8 cellular contexts compared by ENCODE assay signal in the genomic region with DNA sequence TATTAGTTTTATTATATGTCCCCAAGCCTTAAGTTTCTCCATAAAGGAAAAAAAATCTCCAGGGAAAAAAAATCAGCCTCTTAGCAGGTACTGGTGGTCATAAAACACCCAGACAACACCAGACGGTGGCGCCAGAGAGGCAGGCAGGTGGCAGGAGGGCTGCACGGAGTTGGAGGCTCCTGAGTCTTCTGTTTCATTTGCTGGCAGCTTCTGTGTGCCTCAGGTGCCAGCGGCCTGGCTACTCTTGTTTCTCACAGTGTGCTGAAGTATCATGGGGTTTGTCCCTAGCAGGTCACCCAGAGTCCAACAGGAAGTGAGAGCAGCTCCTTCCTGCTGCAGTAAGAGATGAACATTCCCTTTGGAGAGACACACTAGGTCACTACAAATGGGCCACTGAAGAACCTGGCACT.
DNase-seq lines count a peak whose midpoint lies in the region; ATAC-seq and TF ChIP-seq lines count a peak whose summit lies in the region.

No MANE protein-coding gene starts in this region.

- no peaks in the 10 kb centered on the region for H3K9me2 ChIP-seq in PC-3 (replicated peaks; ENCODE audit: low read length)

- H3K4me3 ChIP-seq in PC-3 (ENCODE audit: low read length): no peak overlapping the region

- peaks cover 18% of the 10 kb centered on the region for H3K4me1 ChIP-seq in PC-3 (ENCODE audit: insufficient read depth, low read length)

- no peak overlapping the region for H3K4me3 Mint-ChIP-seq in activated T-cell treated with anti-CD3 and anti-CD28 coated beads, Interleukin-2, amount 50 U/mL, for 24 hours
- H3K4me3 Mint-ChIP-seq in neural crest cell: no peak overlapping the region

- H3K9me3 ChIP-seq in PC-3 (ENCODE audit: low read length): no peaks in the 10 kb centered on the region

- no peaks in the 10 kb centered on the region for H3F3A ChIP-seq in PC-3 (ENCODE audit: low read length, unreplicated experiment)

- H3K9ac ChIP-seq in PC-3 (ENCODE audit: low read length): no peak overlapping the region

- H3K27ac ChIP-seq in PC-3 (ENCODE audit: low read length): 0 out of 2 replicates have a peak overlapping the region, but pooled peaks have one; percentile 7

- H3K4me1 Mint-ChIP-seq in activated T-cell treated with anti-CD3 and anti-CD28 coated beads, Interleukin-2, amount 50 U/mL, for 24 hours (ENCODE audit: low read depth): peaks cover 6% of the 10 kb centered on the region
- no peaks in the 10 kb centered on the region for H3K4me1 Mint-ChIP-seq in neural crest cell

- H3K36me3 Mint-ChIP-seq in activated T-cell treated with anti-CD3 and anti-CD28 coated beads, Interleukin-2, amount 50 U/mL, for 24 hours (ENCODE audit: low read depth): no peaks in the 10 kb centered on the region
- H3K36me3 Mint-ChIP-seq in neural crest cell (ENCODE audit: low read depth): no peaks in the 10 kb centered on the region

- DNase-seq in DMS53 (lab: John Stamatoyannopoulos, UW) (peak; percentile 99), PC-3 (peak; percentile 92), fibroblast of peridontal ligament (ENCODE audit: extremely low read depth) (peak; percentile 83), neural crest cell (ENCODE audit: low read depth, low spot score) (peak; percentile 95), stromal cell of bone marrow (ENCODE audit: low read depth) (peak; percentile 73)
- DNase-seq in activated T-cell treated with anti-CD3 and anti-CD28 coated beads, Interleukin-2, amount 50 U/mL, for 24 hours: peak; percentile 90

- ATAC-seq in GM21576 (IDR thresholded peaks at IDR 0.05; ENCODE audit: unreplicated experiment) (peak; percentile 84), PC-3 (peak; percentile 90)

- H3K27ac Mint-ChIP-seq in activated T-cell treated with anti-CD3 and anti-CD28 coated beads, Interleukin-2, amount 50 U/mL, for 24 hours: no peak overlapping the region
- no peak overlapping the region for H3K27ac Mint-ChIP-seq in neural crest cell (ENCODE audit: unreplicated experiment)

- no peaks in the 10 kb centered on the region for H3K27me3 ChIP-seq in PC-3 (ENCODE audit: low read length)

- no peak for TF ChIP-seq EP300 in Ishikawa (IDR thresholded peaks at IDR 0.05; ENCODE audit: borderline replicate concordance)

- 0 out of 2 replicates have a peak overlapping the region, but pooled peaks have one; percentile 41 for H2AFZ ChIP-seq in PC-3 (ENCODE audit: low read length)

- TF ChIP-seq CTCF in PC-3 (conservative IDR thresholded peaks at IDR 0.05; ENCODE audit: low read depth, low read length): peak; percentile 93
- TF ChIP-seq CTCF in neural crest cell (conservative IDR thresholded peaks at IDR 0.05): peak; percentile 94

- H3K9me3 Mint-ChIP-seq in activated T-cell treated with anti-CD3 and anti-CD28 coated beads, Interleukin-2, amount 50 U/mL, for 24 hours: no peaks in the 10 kb centered on the region
- no peaks in the 10 kb centered on the region for H3K9me3 Mint-ChIP-seq in neural crest cell

- no peaks in the 10 kb centered on the region for H3K79me2 ChIP-seq in PC-3 (ENCODE audit: low read length)

- intact Hi-C loops in PC-3 (cut with micrococcal nuclease): loop anchor here (1.0 kb wide), 2 partner anchors 123 to 199 kb away; no protein-coding TSS in a partner anchor

- H3K27me3 Mint-ChIP-seq in activated T-cell treated with anti-CD3 and anti-CD28 coated beads, Interleukin-2, amount 50 U/mL, for 24 hours: peaks cover 6% of the 10 kb centered on the region
- no peaks in the 10 kb centered on the region for H3K27me3 Mint-ChIP-seq in neural crest cell (ENCODE audit: low read depth)

- H3K36me3 ChIP-seq in PC-3 (ENCODE audit: low read depth, low read length): no peaks in the 10 kb centered on the region

- CTCF ChIA-PET in PC-3 (lab: Charles Lee): interaction anchor here (0.6 to 1.3 kb wide), 3 partner anchors 25 to 198 kb away, joined by 4 to 12 read pairs (median 9); no protein-coding TSS in a partner anchor

- BruUV-seq in PC-3 (replicated peaks; lab: Mats Ljungman, UMichigan): no TSS peak

- no peaks in the 10 kb centered on the region for H4K20me1 ChIP-seq in PC-3 (ENCODE audit: low read length)

- POLR2A ChIA-PET in PC-3 (lab: Charles Lee; ENCODE audit: unreplicated experiment): interaction anchor here (0.7 to 1.4 kb wide), 2 partner anchors 123 to 199 kb away, joined by 5 to 20 read pairs; a partner anchor contains a TSS

- TF ChIP-seq RAD21 in Ishikawa (IDR thresholded peaks at IDR 0.05; ENCODE audit: low read depth): peak; percentile 91

- H3K4me2 ChIP-seq in PC-3 (ENCODE audit: low read length): peak overlapping the region; percentile 1; the same call in 1 of the 2 replicates

TF ChIP-seq in Ishikawa, 13 proteins besides CTCF, POLR2A, EP300 and RAD21:
- TF ChIP-seq FOXM1 (IDR thresholded peaks at IDR 0.05; ENCODE audit: borderline replicate concordance, low read depth) (no peak), EGR1 (IDR thresholded peaks at IDR 0.05) (no peak), TEAD4 (IDR thresholded peaks at IDR 0.05) (no peak), ZBTB7A (IDR thresholded peaks at IDR 0.05; ENCODE audit: low read depth) (no peak), YY1 (IDR thresholded peaks at IDR 0.05; ENCODE audit: low read depth) (peak; percentile 38; the same call in 1 of the 2 replicates), NFIC (IDR thresholded peaks at IDR 0.05) (no peak)
- TF ChIP-seq, protein P1, sequence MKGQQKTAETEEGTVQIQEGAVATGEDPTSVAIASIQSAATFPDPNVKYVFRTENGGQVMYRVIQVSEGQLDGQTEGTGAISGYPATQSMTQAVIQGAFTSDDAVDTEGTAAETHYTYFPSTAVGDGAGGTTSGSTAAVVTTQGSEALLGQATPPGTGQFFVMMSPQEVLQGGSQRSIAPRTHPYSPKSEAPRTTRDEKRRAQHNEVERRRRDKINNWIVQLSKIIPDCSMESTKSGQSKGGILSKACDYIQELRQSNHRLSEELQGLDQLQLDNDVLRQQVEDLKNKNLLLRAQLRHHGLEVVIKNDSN (IDR thresholded peaks at IDR 0.05): no peak
- TF ChIP-seq, protein P2, sequence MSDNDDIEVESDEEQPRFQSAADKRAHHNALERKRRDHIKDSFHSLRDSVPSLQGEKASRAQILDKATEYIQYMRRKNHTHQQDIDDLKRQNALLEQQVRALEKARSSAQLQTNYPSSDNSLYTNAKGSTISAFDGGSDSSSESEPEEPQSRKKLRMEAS (IDR thresholded peaks at IDR 0.05): no peak
